Comparison of ENCODE assay signal across 12 cellular contexts in genomic region chr2:54041135-54041534, GRCh38.
DNase-seq lines count a peak whose midpoint lies in the region; ATAC-seq and TF ChIP-seq lines count a peak whose summit lies in the region.
"Had no signal": no experiment of that assay in that cellular context is flagged by ENCODE, and none has a peak within 500 bp of the region (broad histone marks: within the 10 kb centered on the region; RNA-seq: fewer than 3 reads in every experiment).

No MANE protein-coding gene starts in this region.

- no peak for TF ChIP-seq CTCF in hepatocyte (IDR thresholded peaks at IDR 0.05; ENCODE audit: poor library complexity)

- peaks cover 15% of the 10 kb centered on the region for H3K36me3 Mint-ChIP-seq in activated naive CD8-positive, alpha-beta T cell treated with anti-CD3 and anti-CD28 coated beads for 36 hours

- no peaks in the 10 kb centered on the region for H3K27me3 Mint-ChIP-seq in activated naive CD8-positive, alpha-beta T cell treated with anti-CD3 and anti-CD28 coated beads for 36 hours

- H3K9me3 Mint-ChIP-seq in activated naive CD8-positive, alpha-beta T cell treated with anti-CD3 and anti-CD28 coated beads for 36 hours, result peaks cover 4% of the 10 kb centered on the region

- H4K20me1 ChIP-seq in hepatocyte (ENCODE audit: insufficient read depth, poor library complexity, severe bottlenecking), result no peaks in the 10 kb centered on the region

- no peak overlapping the region for H3K27ac Mint-ChIP-seq in activated naive CD8-positive, alpha-beta T cell treated with anti-CD3 and anti-CD28 coated beads for 36 hours

- no peak overlapping the region for H2AFZ ChIP-seq in hepatocyte

- no peaks in the 10 kb centered on the region for H3K4me1 ChIP-seq in hepatocyte (ENCODE audit: insufficient read depth)
- H3K4me1 ChIP-seq: pancreas, stomach had no signal

- ATAC-seq in GM19455 (IDR thresholded peaks at IDR 0.05; ENCODE audit: unreplicated experiment), result no peak
- ATAC-seq: left ventricle myocardium superior, pancreas had no signal

- no peaks in the 10 kb centered on the region for H3K36me3 ChIP-seq in hepatocyte (replicated peaks; ENCODE audit: insufficient read depth, low read depth)
- H3K36me3 ChIP-seq: pancreas had no signal

- H3K4me2 ChIP-seq in hepatocyte, result no peak overlapping the region

- no peaks in the 10 kb centered on the region for H3K4me1 Mint-ChIP-seq in activated naive CD8-positive, alpha-beta T cell treated with anti-CD3 and anti-CD28 coated beads for 36 hours

- H3K79me2 ChIP-seq in hepatocyte, result no peaks in the 10 kb centered on the region

- DNase-seq in activated CD4-positive, alpha-beta T cell treated with anti-CD3 and anti-CD28 coated beads for 24 hours (ENCODE audit: low read depth in 2 of 2), result peak; percentile 48
- DNase-seq in activated CD4-positive, alpha-beta T cell treated with anti-CD3 and anti-CD28 coated beads for 1 hour, result no peak
- peak; percentile 74 for DNase-seq in activated naive CD8-positive, alpha-beta T cell treated with anti-CD3 and anti-CD28 coated beads for 36 hours
- peak; percentile 26 to 55 for DNase-seq in stimulated activated CD4-positive, alpha-beta T cell treated with anti-CD3 and anti-CD28 coated beads, Interleukin-12 subunit alpha, Interleukin-12 subunit beta, amount 100 ng/mL, for 24 hours (ENCODE audit: low read depth in 2 of 2)
- no peak for DNase-seq in hepatocyte (ENCODE audit: low spot score)
- DNase-seq in NCI-H2107 treated with DMSO at 0.1 percent for 48 hours (lab: John Stamatoyannopoulos, UW; ENCODE audit: unreplicated experiment), result no peak
- DNase-seq: left ventricle myocardium superior, NCI-H146, pancreas, stomach had no signal

- WGBS in hepatocyte (ENCODE audit: low lambda C conversion rate, missing lambda C conversion rate), result 94% methylated on average over 4 of the region's 4 CpGs

- H3K9me2 ChIP-seq in hepatocyte (replicated peaks; ENCODE audit: insufficient read depth), result no peaks in the 10 kb centered on the region

- no peaks in the 10 kb centered on the region for H3K9me3 ChIP-seq in hepatocyte (ENCODE audit: low read depth)
- H3K9me3 ChIP-seq: pancreas had no signal

- no peaks in the 10 kb centered on the region for H3K27me3 ChIP-seq in hepatocyte
- H3K27me3 ChIP-seq: pancreas, stomach had no signal

- H3K4me3 Mint-ChIP-seq in activated naive CD8-positive, alpha-beta T cell treated with anti-CD3 and anti-CD28 coated beads for 36 hours, result no peak overlapping the region

- peak overlapping the region; percentile 99 for H3K27ac ChIP-seq in temporal lobe (ENCODE audit: low read depth, low read length)
- H3K27ac ChIP-seq in hepatocyte, result no peak overlapping the region
- H3K27ac ChIP-seq: pancreas, stomach had no signal

- no peak overlapping the region for H3K4me3 ChIP-seq in hepatocyte
- H3K4me3 ChIP-seq: pancreas, stomach had no signal

Comparison
In these comparisons a context has a peak if more than half of its experiments do, and no peak if none do; other contexts are left out.
1. DNase-seq: peak in activated CD4-positive, alpha-beta T cell treated with anti-CD3 and anti-CD28 coated beads for 24 hours (2 of 2), activated naive CD8-positive, alpha-beta T cell treated with anti-CD3 and anti-CD28 coated beads for 36 hours (single experiment) and stimulated activated CD4-positive, alpha-beta T cell treated with anti-CD3 and anti-CD28 coated beads, Interleukin-12 subunit alpha, Interleukin-12 subunit beta, amount 100 ng/mL, for 24 hours (2 of 2); none in activated CD4-positive, alpha-beta T cell treated with anti-CD3 and anti-CD28 coated beads for 1 hour (single experiment), hepatocyte (single experiment) and NCI-H2107 treated with DMSO at 0.1 percent for 48 hours (single experiment).